In genomic region chr20:56414842-56415765, GRCh38 we compare ENCODE assay signal across 12 cellular contexts. TPM values are rescaled to one million over a fixed set of nuclear protein-coding genes. Genes with fewer than 3 reads are reported as not detected.
A peak's percentile ranks its signal among the peaks of the same experiment; 100 is the strongest.
DNase-seq lines count a peak whose midpoint lies in the region; ATAC-seq and TF ChIP-seq lines count a peak whose summit lies in the region.
"Had no signal": no experiment of that assay in that cellular context is flagged by ENCODE, and none has a peak within 500 bp of the region (broad histone marks: within the 10 kb centered on the region; RNA-seq: fewer than 3 reads in every experiment).

No MANE protein-coding gene starts in this region.

- H3K4me1 ChIP-seq in right cardiac atrium (ENCODE audit: control insufficient read depth, insufficient read depth, low read length) (peaks cover 6% of the 10 kb centered on the region), thyroid gland (no peaks in the 10 kb centered on the region)
- H3K4me1 ChIP-seq: A549 had no signal

- 76% methylated on average over 12 of the region's 12 CpGs for WGBS in right cardiac atrium
- whole genome bisulfite sequencing in thyroid gland, 2 donors = 85 to 91% methylated on average over 12 of the region's 12 CpGs

- H3K9me3 ChIP-seq in right cardiac atrium (ENCODE audit: control insufficient read depth, low read length) (no peaks in the 10 kb centered on the region), thyroid gland (no peaks in the 10 kb centered on the region)
- H3K9me3 ChIP-seq: A549, heart left ventricle had no signal

- no peak overlapping the region for H3K4me3 ChIP-seq in right cardiac atrium (ENCODE audit: low read length)
- H3K4me3 ChIP-seq in thyroid gland (replicated peaks in 1 of 3) = no peak overlapping the region
- H3K4me3 ChIP-seq: A549, GM12878 had no signal

- no peak for TF ChIP-seq POLR2A in thyroid gland (IDR thresholded peaks at IDR 0.05)

- H3K27ac ChIP-seq in right cardiac atrium (ENCODE audit: low read length) = peak overlapping the region; percentile 38
- H3K27ac ChIP-seq in thyroid gland = no peak overlapping the region
- H3K27ac ChIP-seq: A549 had no signal

- intact Hi-C loops in right cardiac atrium (cut with DNase I) = loop anchor here in 1 of 4 donors (10.0 kb wide), 1 partner anchor 50 kb away; the partner anchor contains the start of gene RTF2
- intact Hi-C loops in left cardiac atrium (cut with DNase I) = no loop called here
- intact Hi-C loops in thyroid gland (cut with DNase I) = no loop called here

- no peak for TF ChIP-seq CTCF in thyroid gland (IDR thresholded peaks at IDR 0.05)

- H3K27me3 ChIP-seq in right cardiac atrium (ENCODE audit: control insufficient read depth, insufficient read depth) (no peaks in the 10 kb centered on the region), thyroid gland (no peaks in the 10 kb centered on the region)
- H3K27me3 ChIP-seq: heart left ventricle had no signal

- ATAC-seq in right cardiac atrium = no peak
- ATAC-seq in left cardiac atrium = no peak
- no peak for ATAC-seq in HG03159 (IDR thresholded peaks at IDR 0.05; ENCODE audit: unreplicated experiment)
- ATAC-seq: A549, GM12878, heart left ventricle had no signal

- DNase-seq in right cardiac atrium (no peak), left cardiac atrium (no peak), amniotic epithelial cell (ENCODE audit: low read depth) (peak; percentile 79), non-pigmented ciliary epithelial cell (ENCODE audit: low read depth) (peak; percentile 90), MV-4-11 (lab: John Stamatoyannopoulos, UW) (no peak), NCI-H345 treated with DMSO at 0.1 percent for 48 hours (lab: John Stamatoyannopoulos, UW; ENCODE audit: unreplicated experiment) (no peak), thyroid gland (no peak)
- DNase-seq: NCI-H2029 treated with DMSO at 0.1 percent for 48 hours had no signal

- no peaks in the 10 kb centered on the region for H3K36me3 ChIP-seq in thyroid gland
- H3K36me3 ChIP-seq: heart left ventricle had no signal

RNA-seq across cellular contexts. Expression of gene CASS4, which starts 3.0 kb away (rescaled TPM):
- total RNA-seq in right cardiac atrium (under 1 TPM; 0.51 to 0.79 (median 0.64) TPM), left cardiac atrium (under 1 TPM; 0.65 to 0.80 TPM), thyroid gland (1 to 10 TPM in 2 of 4 donors, under 1 TPM in 2; 0.22 to 1.6 (median 1.0) TPM)
- polyA plus RNA-seq in right cardiac atrium = 0.34 TPM

RNA-seq across cellular contexts. Expression of gene CSTF1, which starts 22.7 kb away (rescaled TPM):
- 10 to 100 TPM; 19.1 to 23.2 (median 19.8) TPM for total RNA-seq in right cardiac atrium
- 8.8 TPM for polyA plus RNA-seq in right cardiac atrium
- 10 to 100 TPM; 20.2 to 20.9 TPM for total RNA-seq in left cardiac atrium
- 10 to 100 TPM; 26.9 to 36.8 (median 32.6) TPM for total RNA-seq in thyroid gland

RNA-seq across cellular contexts. Expression of gene AURKA, which starts 23.1 kb away (rescaled TPM):
- total RNA-seq in right cardiac atrium (10 to 100 TPM in 1 of 4 donors, 1 to 10 TPM in 3; 4.8 to 10.8 (median 8.5) TPM), left cardiac atrium (10 to 100 TPM in 1 of 2 donors, 1 to 10 TPM in 1; 8.9 to 10.3 TPM), thyroid gland (1 to 10 TPM in 3 of 4 donors, under 1 TPM in 1; 0.83 to 2.4 (median 2.0) TPM)
- polyA plus RNA-seq in right cardiac atrium = 5.9 TPM

RNA-seq across cellular contexts. Expression of gene RTF2, which starts 53.3 kb away (rescaled TPM):
- 10 to 100 TPM; 73.4 to 80.4 (median 79.5) TPM for total RNA-seq in right cardiac atrium
- polyA plus RNA-seq in right cardiac atrium = 74.3 TPM
- total RNA-seq in left cardiac atrium = 10 to 100 TPM; 68.6 to 73.2 TPM
- total RNA-seq in thyroid gland = 10 to 100 TPM; 46.1 to 68.6 (median 64.2) TPM

RNA-seq across cellular contexts. Expression of gene FAM210B, which starts 56.3 kb away (rescaled TPM):
- total RNA-seq in right cardiac atrium (10 to 100 TPM; 33.0 to 37.9 (median 35.2) TPM), left cardiac atrium (10 to 100 TPM; 31.1 to 32.9 TPM), thyroid gland (10 to 100 TPM; 30.8 to 41.5 (median 38.8) TPM)
- 29.4 TPM for polyA plus RNA-seq in right cardiac atrium

Comparison
In these comparisons a context has a peak if more than half of its experiments do, and no peak if none do; other contexts are left out.
1. DNase-seq: peak in amniotic epithelial cell (single experiment) and non-pigmented ciliary epithelial cell (single experiment); none in right cardiac atrium (0 of 3), left cardiac atrium (single experiment), MV-4-11 (single experiment), NCI-H345 treated with DMSO at 0.1 percent for 48 hours (single experiment) and thyroid gland (0 of 2).